ENCODE assay signal across 1 cellular context in the genomic region with DNA sequence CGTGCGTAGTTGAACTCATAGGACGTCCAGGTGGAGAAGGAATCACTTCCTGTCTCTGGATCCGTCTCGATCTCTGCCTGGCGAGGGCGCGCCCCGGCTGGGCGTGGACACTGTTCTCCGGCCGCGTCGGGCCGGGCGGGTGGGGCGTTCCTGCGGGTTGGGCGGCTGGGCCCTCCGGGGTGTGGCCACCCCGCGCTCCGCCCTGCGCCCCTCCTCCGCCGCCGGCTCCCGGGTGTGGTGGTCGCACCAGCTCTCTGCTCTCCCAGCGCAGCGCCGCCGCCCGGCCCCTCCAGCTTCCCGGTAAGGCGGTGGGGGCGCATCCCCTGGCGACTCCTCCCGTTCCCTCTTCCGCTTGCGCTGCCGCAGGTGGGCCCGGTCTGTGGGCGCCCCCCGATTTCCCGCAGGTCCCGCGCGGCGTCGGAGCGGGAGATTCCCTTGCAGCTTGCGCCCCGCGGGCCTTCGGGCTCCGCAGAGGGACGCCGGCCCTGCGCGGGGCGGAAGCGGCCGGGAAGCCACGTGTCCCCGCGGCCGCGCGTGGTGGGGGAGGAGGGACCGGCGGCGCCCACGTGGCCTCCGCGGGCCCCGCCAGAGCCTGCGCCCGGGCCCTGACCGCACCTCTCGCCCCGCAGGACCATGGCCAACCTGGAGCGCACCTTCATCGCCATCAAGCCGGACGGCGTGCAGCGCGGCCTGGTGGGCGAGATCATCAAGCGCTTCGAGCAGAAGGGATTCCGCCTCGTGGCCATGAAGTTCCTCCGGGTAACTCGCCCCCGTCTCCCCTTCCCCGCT.
TF ChIP-seq lines count a peak whose summit lies in the region.

A gene (plus strand): TSS at position 214 of the 789 bp plus-strand sequence. CDS start 420 bp downstream, at position 634.

TF ChIP-seq in HEK293, 187 proteins besides CTCF, POLR2A, EP300 and RAD21 (continued from another document and continues in another):
- peak; percentile 1; the same call in 1 of the 2 replicates for TF ChIP-seq ZNF843 (tag by site-specific recombination; IDR thresholded peaks at IDR 0.05)
- TF ChIP-seq KLF10 (tag by site-specific recombination; IDR thresholded peaks at IDR 0.05): peak; percentile 57; the same call in 1 of the 2 replicates
- no peak; the same call in 1 of the 2 replicates for TF ChIP-seq ZNF2 (tag by site-specific recombination; IDR thresholded peaks at IDR 0.05)
- TF ChIP-seq ZNF433 (tag by site-specific recombination; IDR thresholded peaks at IDR 0.05; ENCODE audit: low read depth): no peak
- TF ChIP-seq, protein P1, sequence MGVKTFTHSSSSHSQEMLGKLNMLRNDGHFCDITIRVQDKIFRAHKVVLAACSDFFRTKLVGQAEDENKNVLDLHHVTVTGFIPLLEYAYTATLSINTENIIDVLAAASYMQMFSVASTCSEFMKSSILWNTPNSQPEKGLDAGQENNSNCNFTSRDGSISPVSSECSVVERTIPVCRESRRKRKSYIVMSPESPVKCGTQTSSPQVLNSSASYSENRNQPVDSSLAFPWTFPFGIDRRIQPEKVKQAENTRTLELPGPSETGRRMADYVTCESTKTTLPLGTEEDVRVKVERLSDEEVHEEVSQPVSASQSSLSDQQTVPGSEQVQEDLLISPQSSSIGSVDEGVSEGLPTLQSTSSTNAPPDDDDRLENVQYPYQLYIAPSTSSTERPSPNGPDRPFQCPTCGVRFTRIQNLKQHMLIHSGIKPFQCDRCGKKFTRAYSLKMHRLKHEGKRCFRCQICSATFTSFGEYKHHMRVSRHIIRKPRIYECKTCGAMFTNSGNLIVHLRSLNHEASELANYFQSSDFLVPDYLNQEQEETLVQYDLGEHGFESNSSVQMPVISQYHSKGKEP (tag by site-specific recombination; IDR thresholded peaks at IDR 0.05): no peak
- TF ChIP-seq, protein P2, sequence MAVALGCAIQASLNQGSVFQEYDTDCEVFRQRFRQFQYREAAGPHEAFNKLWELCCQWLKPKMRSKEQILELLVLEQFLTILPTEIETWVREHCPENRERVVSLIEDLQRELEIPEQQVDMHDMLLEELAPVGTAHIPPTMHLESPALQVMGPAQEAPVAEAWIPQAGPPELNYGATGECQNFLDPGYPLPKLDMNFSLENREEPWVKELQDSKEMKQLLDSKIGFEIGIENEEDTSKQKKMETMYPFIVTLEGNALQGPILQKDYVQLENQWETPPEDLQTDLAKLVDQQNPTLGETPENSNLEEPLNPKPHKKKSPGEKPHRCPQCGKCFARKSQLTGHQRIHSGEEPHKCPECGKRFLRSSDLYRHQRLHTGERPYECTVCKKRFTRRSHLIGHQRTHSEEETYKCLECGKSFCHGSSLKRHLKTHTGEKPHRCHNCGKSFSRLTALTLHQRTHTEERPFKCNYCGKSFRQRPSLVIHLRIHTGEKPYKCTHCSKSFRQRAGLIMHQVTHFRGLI (tag by site-specific recombination; IDR thresholded peaks at IDR 0.05): peak; percentile 95
- TF ChIP-seq ZFP37 (tag by site-specific recombination; IDR thresholded peaks at IDR 0.05): no peak
- TF ChIP-seq ZNF561 (tag by site-specific recombination; IDR thresholded peaks at IDR 0.05; ENCODE audit: borderline replicate concordance): peak; percentile 66; the same call in 1 of the 2 replicates
- peak; percentile 50; the same call in 1 of the 2 replicates for TF ChIP-seq ZBTB20 (tag by site-specific recombination; IDR thresholded peaks at IDR 0.05)
- TF ChIP-seq KLF9 (tag by site-specific recombination; IDR thresholded peaks at IDR 0.05; ENCODE audit: low read depth): peak; percentile 77; the same call in 1 of the 2 replicates
- TF ChIP-seq GLIS1 (tag by site-specific recombination; IDR thresholded peaks at IDR 0.05): 0 out of 2 replicates have a peak, but pooled peaks have one; percentile 4
- TF ChIP-seq YY1 (tag by site-specific recombination; IDR thresholded peaks at IDR 0.05): 0 out of 2 replicates have a peak, but pooled peaks have one; percentile 32
- TF ChIP-seq SP2 (tag by site-specific recombination; IDR thresholded peaks at IDR 0.05): peak; percentile 60; the same call in 1 of the 2 replicates
- no peak for TF ChIP-seq ZNF629 (tag by site-specific recombination; IDR thresholded peaks at IDR 0.05)
- TF ChIP-seq, protein P3, sequence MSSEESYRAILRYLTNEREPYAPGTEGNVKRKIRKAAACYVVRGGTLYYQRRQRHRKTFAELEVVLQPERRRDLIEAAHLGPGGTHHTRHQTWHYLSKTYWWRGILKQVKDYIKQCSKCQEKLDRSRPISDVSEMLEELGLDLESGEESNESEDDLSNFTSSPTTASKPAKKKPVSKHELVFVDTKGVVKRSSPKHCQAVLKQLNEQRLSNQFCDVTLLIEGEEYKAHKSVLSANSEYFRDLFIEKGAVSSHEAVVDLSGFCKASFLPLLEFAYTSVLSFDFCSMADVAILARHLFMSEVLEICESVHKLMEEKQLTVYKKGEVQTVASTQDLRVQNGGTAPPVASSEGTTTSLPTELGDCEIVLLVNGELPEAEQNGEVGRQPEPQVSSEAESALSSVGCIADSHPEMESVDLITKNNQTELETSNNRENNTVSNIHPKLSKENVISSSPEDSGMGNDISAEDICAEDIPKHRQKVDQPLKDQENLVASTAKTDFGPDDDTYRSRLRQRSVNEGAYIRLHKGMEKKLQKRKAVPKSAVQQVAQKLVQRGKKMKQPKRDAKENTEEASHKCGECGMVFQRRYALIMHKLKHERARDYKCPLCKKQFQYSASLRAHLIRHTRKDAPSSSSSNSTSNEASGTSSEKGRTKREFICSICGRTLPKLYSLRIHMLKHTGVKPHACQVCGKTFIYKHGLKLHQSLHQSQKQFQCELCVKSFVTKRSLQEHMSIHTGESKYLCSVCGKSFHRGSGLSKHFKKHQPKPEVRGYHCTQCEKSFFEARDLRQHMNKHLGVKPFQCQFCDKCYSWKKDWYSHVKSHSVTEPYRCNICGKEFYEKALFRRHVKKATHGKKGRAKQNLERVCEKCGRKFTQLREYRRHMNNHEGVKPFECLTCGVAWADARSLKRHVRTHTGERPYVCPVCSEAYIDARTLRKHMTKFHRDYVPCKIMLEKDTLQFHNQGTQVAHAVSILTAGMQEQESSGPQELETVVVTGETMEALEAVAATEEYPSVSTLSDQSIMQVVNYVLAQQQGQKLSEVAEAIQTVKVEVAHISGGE (tag by site-specific recombination; conservative IDR thresholded peaks at IDR 0.05; ENCODE audit: low read depth): peak; percentile 24; the same call in 1 of the 2 replicates
- TF ChIP-seq KLF8 (tag by site-specific recombination; IDR thresholded peaks at IDR 0.05): peak; percentile 42
- TF ChIP-seq ZNF140 (tag by site-specific recombination; IDR thresholded peaks at IDR 0.05): no peak
- peak; percentile 73; the same call in 1 of the 2 replicates for TF ChIP-seq ZNF600 (tag by site-specific recombination; IDR thresholded peaks at IDR 0.05)
- peak; percentile 64 for TF ChIP-seq IKZF3 (tag by site-specific recombination; IDR thresholded peaks at IDR 0.05)
- TF ChIP-seq, protein P4, sequence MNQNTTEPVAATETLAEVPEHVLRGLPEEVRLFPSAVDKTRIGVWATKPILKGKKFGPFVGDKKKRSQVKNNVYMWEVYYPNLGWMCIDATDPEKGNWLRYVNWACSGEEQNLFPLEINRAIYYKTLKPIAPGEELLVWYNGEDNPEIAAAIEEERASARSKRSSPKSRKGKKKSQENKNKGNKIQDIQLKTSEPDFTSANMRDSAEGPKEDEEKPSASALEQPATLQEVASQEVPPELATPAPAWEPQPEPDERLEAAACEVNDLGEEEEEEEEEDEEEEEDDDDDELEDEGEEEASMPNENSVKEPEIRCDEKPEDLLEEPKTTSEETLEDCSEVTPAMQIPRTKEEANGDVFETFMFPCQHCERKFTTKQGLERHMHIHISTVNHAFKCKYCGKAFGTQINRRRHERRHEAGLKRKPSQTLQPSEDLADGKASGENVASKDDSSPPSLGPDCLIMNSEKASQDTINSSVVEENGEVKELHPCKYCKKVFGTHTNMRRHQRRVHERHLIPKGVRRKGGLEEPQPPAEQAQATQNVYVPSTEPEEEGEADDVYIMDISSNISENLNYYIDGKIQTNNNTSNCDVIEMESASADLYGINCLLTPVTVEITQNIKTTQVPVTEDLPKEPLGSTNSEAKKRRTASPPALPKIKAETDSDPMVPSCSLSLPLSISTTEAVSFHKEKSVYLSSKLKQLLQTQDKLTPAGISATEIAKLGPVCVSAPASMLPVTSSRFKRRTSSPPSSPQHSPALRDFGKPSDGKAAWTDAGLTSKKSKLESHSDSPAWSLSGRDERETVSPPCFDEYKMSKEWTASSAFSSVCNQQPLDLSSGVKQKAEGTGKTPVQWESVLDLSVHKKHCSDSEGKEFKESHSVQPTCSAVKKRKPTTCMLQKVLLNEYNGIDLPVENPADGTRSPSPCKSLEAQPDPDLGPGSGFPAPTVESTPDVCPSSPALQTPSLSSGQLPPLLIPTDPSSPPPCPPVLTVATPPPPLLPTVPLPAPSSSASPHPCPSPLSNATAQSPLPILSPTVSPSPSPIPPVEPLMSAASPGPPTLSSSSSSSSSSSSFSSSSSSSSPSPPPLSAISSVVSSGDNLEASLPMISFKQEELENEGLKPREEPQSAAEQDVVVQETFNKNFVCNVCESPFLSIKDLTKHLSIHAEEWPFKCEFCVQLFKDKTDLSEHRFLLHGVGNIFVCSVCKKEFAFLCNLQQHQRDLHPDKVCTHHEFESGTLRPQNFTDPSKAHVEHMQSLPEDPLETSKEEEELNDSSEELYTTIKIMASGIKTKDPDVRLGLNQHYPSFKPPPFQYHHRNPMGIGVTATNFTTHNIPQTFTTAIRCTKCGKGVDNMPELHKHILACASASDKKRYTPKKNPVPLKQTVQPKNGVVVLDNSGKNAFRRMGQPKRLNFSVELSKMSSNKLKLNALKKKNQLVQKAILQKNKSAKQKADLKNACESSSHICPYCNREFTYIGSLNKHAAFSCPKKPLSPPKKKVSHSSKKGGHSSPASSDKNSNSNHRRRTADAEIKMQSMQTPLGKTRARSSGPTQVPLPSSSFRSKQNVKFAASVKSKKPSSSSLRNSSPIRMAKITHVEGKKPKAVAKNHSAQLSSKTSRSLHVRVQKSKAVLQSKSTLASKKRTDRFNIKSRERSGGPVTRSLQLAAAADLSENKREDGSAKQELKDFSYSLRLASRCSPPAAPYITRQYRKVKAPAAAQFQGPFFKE (tag by site-specific recombination; IDR thresholded peaks at IDR 0.05; ENCODE audit: borderline replicate concordance): no peak
- TF ChIP-seq, protein P5, sequence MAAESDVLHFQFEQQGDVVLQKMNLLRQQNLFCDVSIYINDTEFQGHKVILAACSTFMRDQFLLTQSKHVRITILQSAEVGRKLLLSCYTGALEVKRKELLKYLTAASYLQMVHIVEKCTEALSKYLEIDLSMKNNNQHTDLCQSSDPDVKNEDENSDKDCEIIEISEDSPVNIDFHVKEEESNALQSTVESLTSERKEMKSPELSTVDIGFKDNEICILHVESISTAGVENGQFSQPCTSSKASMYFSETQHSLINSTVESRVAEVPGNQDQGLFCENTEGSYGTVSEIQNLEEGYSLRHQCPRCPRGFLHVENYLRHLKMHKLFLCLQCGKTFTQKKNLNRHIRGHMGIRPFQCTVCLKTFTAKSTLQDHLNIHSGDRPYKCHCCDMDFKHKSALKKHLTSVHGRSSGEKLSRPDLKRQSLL (tag by site-specific recombination; IDR thresholded peaks at IDR 0.05): no peak
- 0 out of 2 replicates have a peak, but pooled peaks have one; percentile 18 for TF ChIP-seq ZNF366 (tag by site-specific recombination; conservative IDR thresholded peaks at IDR 0.05)
- TF ChIP-seq, protein P6, sequence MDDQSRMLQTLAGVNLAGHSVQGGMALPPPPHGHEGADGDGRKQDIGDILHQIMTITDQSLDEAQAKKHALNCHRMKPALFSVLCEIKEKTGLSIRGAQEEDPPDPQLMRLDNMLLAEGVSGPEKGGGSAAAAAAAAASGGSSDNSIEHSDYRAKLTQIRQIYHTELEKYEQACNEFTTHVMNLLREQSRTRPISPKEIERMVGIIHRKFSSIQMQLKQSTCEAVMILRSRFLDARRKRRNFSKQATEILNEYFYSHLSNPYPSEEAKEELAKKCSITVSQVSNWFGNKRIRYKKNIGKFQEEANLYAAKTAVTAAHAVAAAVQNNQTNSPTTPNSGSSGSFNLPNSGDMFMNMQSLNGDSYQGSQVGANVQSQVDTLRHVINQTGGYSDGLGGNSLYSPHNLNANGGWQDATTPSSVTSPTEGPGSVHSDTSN (CRISPR knock-in tag; IDR thresholded peaks at IDR 0.05): 0 out of 2 replicates have a peak, but pooled peaks have one; percentile 20
- TF ChIP-seq ZNF701 (tag by site-specific recombination; IDR thresholded peaks at IDR 0.05): no peak
- no peak for TF ChIP-seq HOXA7 (CRISPR knock-in tag; IDR thresholded peaks at IDR 0.05; ENCODE audit: borderline replicate concordance)
- TF ChIP-seq EGR2 (tag by site-specific recombination; IDR thresholded peaks at IDR 0.05; ENCODE audit: low read depth): no peak
- TF ChIP-seq, protein P7, sequence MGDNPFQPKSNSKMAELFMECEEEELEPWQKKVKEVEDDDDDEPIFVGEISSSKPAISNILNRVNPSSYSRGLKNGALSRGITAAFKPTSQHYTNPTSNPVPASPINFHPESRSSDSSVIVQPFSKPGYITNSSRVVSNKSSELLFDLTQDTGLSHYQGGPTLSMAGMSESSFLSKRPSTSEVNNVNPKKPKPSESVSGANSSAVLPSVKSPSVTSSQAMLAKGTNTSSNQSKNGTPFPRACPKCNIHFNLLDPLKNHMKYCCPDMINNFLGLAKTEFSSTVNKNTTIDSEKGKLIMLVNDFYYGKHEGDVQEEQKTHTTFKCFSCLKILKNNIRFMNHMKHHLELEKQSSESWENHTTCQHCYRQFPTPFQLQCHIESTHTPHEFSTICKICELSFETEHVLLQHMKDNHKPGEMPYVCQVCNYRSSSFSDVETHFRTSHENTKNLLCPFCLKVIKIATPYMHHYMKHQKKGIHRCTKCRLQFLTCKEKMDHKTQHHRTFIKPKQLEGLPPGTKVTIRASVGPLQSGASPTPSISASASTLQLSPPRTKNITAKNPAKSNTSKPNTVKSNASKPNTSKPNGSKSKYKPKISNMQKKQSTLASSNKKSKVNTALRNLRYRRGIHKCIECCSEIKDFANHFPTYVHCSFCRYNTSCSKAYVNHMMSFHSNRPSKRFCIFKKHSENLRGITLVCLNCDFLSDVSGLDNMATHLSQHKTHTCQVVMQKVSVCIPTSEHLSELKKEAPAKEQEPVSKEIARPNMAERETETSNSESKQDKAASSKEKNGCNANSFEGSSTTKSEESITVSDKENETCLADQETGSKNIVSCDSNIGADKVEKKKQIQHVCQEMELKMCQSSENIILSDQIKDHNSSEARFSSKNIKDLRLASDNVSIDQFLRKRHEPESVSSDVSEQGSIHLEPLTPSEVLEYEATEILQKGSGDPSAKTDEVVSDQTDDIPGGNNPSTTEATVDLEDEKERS (tag by site-specific recombination; IDR thresholded peaks at IDR 0.05): no peak
- TF ChIP-seq, protein P8, sequence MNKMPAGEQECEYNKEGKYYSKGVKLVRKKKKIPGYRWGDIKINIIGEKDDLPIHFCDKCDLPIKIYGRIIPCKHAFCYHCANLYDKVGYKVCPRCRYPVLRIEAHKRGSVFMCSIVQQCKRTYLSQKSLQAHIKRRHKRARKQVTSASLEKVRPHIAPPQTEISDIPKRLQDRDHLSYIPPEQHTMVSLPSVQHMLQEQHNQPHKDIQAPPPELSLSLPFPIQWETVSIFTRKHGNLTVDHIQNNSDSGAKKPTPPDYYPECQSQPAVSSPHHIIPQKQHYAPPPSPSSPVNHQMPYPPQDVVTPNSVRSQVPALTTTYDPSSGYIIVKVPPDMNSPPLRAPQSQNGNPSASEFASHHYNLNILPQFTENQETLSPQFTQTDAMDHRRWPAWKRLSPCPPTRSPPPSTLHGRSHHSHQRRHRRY (tag by site-specific recombination; IDR thresholded peaks at IDR 0.05): no peak
- TF ChIP-seq ZNF23 (tag by site-specific recombination; IDR thresholded peaks at IDR 0.05; ENCODE audit: borderline replicate concordance): no peak
- peak; percentile 54; the same call in 1 of the 2 replicates for TF ChIP-seq KLF16 (tag by site-specific recombination; IDR thresholded peaks at IDR 0.05)
